Comparison of ENCODE assay signal across 8 cellular contexts in genomic region chr6:159134701-159135364, GRCh38. TPM values are rescaled to one million over a fixed set of nuclear protein-coding genes. Genes with fewer than 3 reads are reported as not detected.
DNase-seq lines count a peak whose midpoint lies in the region; ATAC-seq and TF ChIP-seq lines count a peak whose summit lies in the region.

No MANE protein-coding gene starts in this region.

- no peak overlapping the region for H2AK5ac ChIP-seq in mesendoderm (ENCODE audit: low read length)

- peak; percentile 96 for TF ChIP-seq CTCF in 22Rv1 (IDR thresholded peaks at IDR 0.05)
- TF ChIP-seq CTCF in GM13977 (IDR thresholded peaks at IDR 0.05; ENCODE audit: extremely low read depth, insufficient read depth, missing control alignments) = peak; percentile 90

- no peaks in the 10 kb centered on the region for H3K79me2 ChIP-seq in mesendoderm (ENCODE audit: control insufficient read depth, insufficient read depth, low read length)

- no peak overlapping the region for H3K23ac ChIP-seq in mesendoderm (ENCODE audit: low read length)

- DNase-seq in GM13977 (ENCODE audit: low spot score) = peak; percentile 75
- DNase-seq in NCI-H748 treated with DMSO at 0.1 percent for 48 hours (lab: John Stamatoyannopoulos, UW) = peak; percentile 45
- peak; percentile 71 to 77 for DNase-seq in activated CD4-positive, alpha-beta T cell treated with anti-CD3 and anti-CD28 coated beads, Interleukin-2, amount 50 U/mL, for 4 hours
- DNase-seq in effector CD4-positive, alpha-beta T cell = peak; percentile 66
- DNase-seq in mesendoderm = peak; percentile 81
- DNase-seq in stimulated activated CD8-positive, alpha-beta memory T cell treated with anti-CD3 and anti-CD28 coated beads, Interleukin-4, amount 100 ng/mL, for 24 hours (ENCODE audit: low read depth) = peak; percentile 60

- H3K56ac ChIP-seq in mesendoderm (ENCODE audit: low read length) = no peak overlapping the region

- no peaks in the 10 kb centered on the region for H3K79me1 ChIP-seq in mesendoderm (ENCODE audit: low read length)

- H4K8ac ChIP-seq in mesendoderm (ENCODE audit: low read depth, low read length) = no peak overlapping the region

- H2BK15ac ChIP-seq in mesendoderm (replicated peaks; ENCODE audit: low read depth) = no peak overlapping the region

- no CpG with 5 or more reads among the region's 9 CpGs for WGBS in mesendoderm (ENCODE audit: extremely low coverage, insufficient coverage, low lambda C conversion rate)

- H2BK120ac ChIP-seq in mesendoderm (ENCODE audit: low read depth, low read length) = no peak overlapping the region

- H3K27me3 ChIP-seq in mesendoderm (ENCODE audit: insufficient read depth, low read length, poor library complexity) = no peaks in the 10 kb centered on the region

- no peaks in the 10 kb centered on the region for H3K36me3 ChIP-seq in mesendoderm (ENCODE audit: control insufficient read depth, insufficient read depth, low read length)

- H4K5ac ChIP-seq in mesendoderm (ENCODE audit: low read length) = no peak overlapping the region

- H3K4me3 ChIP-seq in mesendoderm (ENCODE audit: low read length) = no peak overlapping the region

- no peak overlapping the region for H3K4me2 ChIP-seq in mesendoderm (ENCODE audit: low read length)

- ATAC-seq in HG03342 (IDR thresholded peaks at IDR 0.05; ENCODE audit: unreplicated experiment) = peak; percentile 88

- no peak overlapping the region for H3K9ac ChIP-seq in mesendoderm (ENCODE audit: low read length)

- no peak overlapping the region for H3K27ac ChIP-seq in 22Rv1
- no peak overlapping the region for H3K27ac ChIP-seq in mesendoderm (ENCODE audit: low read depth, low read length)

- H3K4me1 ChIP-seq in mesendoderm (ENCODE audit: control insufficient read depth, low read depth, low read length) = no peaks in the 10 kb centered on the region

- no peak overlapping the region for H3K18ac ChIP-seq in mesendoderm (ENCODE audit: low read length)

- in situ Hi-C loops in GM13977 (cut with MboI; ENCODE audit: low pct_unique_long_range_greater_than_20kb, low sequenced_read_pairs, unreplicated experiment) = loop anchor here (10.0 kb wide), 1 partner anchor 130 kb away; the partner anchor contains the start of gene RSPH3

- H3K4ac ChIP-seq in mesendoderm (ENCODE audit: low read depth, low read length) = no peak overlapping the region

- H2BK5ac ChIP-seq in mesendoderm (ENCODE audit: low read length) = no peak overlapping the region

RNA-seq across cellular contexts. Expression of gene FNDC1, which starts 34.4 kb away (rescaled TPM):
- 0.21 TPM for polyA plus RNA-seq in mesendoderm (2013, experiment 1 of 2)
- polyA plus RNA-seq in mesendoderm (2013, experiment 2 of 2) = 0.20 TPM
